8 cellular contexts compared by ENCODE assay signal in the genomic region with DNA sequence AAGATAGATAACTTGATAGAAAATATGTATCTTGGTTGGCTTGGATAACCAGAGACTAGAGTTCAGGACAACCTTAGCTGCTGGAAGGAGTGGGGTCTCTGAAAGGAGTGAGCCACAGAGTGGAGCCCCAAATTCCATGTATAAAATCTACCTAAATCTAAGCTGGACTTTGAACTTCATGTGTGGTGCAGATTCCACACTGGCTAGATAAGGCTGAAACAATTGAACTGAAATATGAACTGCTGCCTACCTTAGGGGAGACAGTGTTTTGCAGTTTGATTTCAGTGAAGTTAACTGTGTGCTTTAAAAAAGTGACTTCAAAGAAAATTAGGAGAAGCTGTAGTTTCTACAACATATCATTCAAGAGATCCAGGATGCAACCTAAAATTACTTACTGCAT.
"Had no signal": no experiment of that assay in that cellular context is flagged by ENCODE, and none has a peak within 500 bp of the region (broad histone marks: within the 10 kb centered on the region; RNA-seq: fewer than 3 reads in every experiment).

No MANE protein-coding gene starts in this region.

- DNase-seq: H9, HCEC 1CT, IMR-90 had no signal

- H3K4me2 ChIP-seq: GM23338 had no signal

- H2AFZ ChIP-seq: GM23338 had no signal

- H3K4me3 ChIP-seq: GM23338, K562 had no signal

- ATAC-seq: GM23338, K562 had no signal

- H3K27ac ChIP-seq: HL-60 had no signal

- FAIRE-seq: H1, H54, K562 had no signal
